17 cellular contexts compared by ENCODE assay signal in the genomic region with DNA sequence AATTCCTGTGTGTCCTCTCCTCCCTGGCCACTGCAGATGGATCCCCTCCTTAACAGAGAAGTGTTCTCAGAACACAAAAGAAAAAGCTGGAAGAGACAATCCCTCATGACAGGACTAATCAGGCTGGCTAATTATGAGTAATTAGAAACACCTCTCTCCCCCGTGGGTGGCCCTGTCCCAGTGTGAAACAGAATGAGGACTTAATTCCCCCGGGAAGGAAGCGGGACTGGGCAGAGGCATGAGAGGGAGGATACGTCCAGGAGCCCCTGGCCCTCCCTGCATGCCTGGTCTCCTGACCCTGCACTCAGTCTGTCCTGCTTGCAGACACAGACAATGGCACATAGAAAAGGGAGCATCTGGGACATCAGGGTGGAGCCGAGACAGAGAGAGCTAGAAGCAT. TPM values are rescaled to one million over a fixed set of nuclear protein-coding genes. Genes with fewer than 3 reads are reported as not detected.
"Had no signal": no experiment of that assay in that cellular context is flagged by ENCODE, and none has a peak within 500 bp of the region (broad histone marks: within the 10 kb centered on the region; RNA-seq: fewer than 3 reads in every experiment).

No MANE protein-coding gene starts in this region.

- H3K4me1 Mint-ChIP-seq: IgD-negative memory B cell had no signal

- DNase-seq: Kasumi-1, MM.1S, NCI-H1092 treated with DMSO at 0.1 percent for 48 hours, NCI-H1436, NCI-H187, NCI-H2029, NCI-H2081 treated with DMSO at 0.1 percent for 48 hours, NCI-H2171, NCI-H226, NCI-H446, NCI-H510A, NCI-H524 treated with DMSO at 0.1 percent for 48 hours, Right ventricle myocardium superior, RPMI8226, SIG-M5, T-helper 1 cell had no signal

- H3K27ac Mint-ChIP-seq: IgD-negative memory B cell had no signal

- H3K4me3 Mint-ChIP-seq: IgD-negative memory B cell had no signal

RNA-seq across cellular contexts. Expression of a gene that starts 7.6 kb away (rescaled TPM):
- polyA plus RNA-seq: IgD-negative memory B cell had no signal
